ENCODE assay signal across 8 cellular contexts in genomic region chr12:68236421-68237059, GRCh38. TPM values are rescaled to one million over a fixed set of nuclear protein-coding genes. Genes with fewer than 3 reads are reported as not detected.
DNase-seq lines count a peak whose midpoint lies in the region; ATAC-seq and TF ChIP-seq lines count a peak whose summit lies in the region.

No MANE protein-coding gene starts in this region.

- H3K4me3 ChIP-seq in skin epidermis (peak overlapping the region in 5 of 7 experiments; percentile 2 to 28 (median 22)), H7 (ENCODE audit: insufficient read depth, low read depth, low read length) (no peak overlapping the region)

- no peaks in the 10 kb centered on the region for H3K27me3 ChIP-seq in H7 (ENCODE audit: control insufficient read depth, insufficient read depth, low read length)

- ATAC-seq in GM21447 (IDR thresholded peaks at IDR 0.05; ENCODE audit: unreplicated experiment) (peak; percentile 56), esophagus mucosa (peak; percentile 32)

- TF ChIP-seq CTCF in GM10266 (IDR thresholded peaks at IDR 0.05; ENCODE audit: control insufficient read depth, insufficient read depth, low read depth, missing control alignments) = no peak

- DNase-seq in GM10266 (ENCODE audit: extremely low spot score) (peak; percentile 38), Kasumi-1 (lab: John Stamatoyannopoulos, UW) (peak; percentile 11 to 29), NCI-H1436 treated with DMSO at 0.1 percent for 48 hours (lab: John Stamatoyannopoulos, UW) (no peak), H7 (no peak)
- DNase-seq in activated CD4-positive, alpha-beta T cell treated with anti-CD3 and anti-CD28 coated beads for 1 hour = peak; percentile 13

- H3K27ac ChIP-seq in skin epidermis = peak overlapping the region in 8 of 21 experiments; percentile 5 to 74 (median 29)

- H3K36me3 ChIP-seq in H7 (replicated peaks; ENCODE audit: control insufficient read depth, insufficient read depth, low read length) = no peaks in the 10 kb centered on the region

RNA-seq across cellular contexts. Expression of gene IL26, which starts 10.9 kb away (rescaled TPM):
- total RNA-seq in esophagus mucosa = not detected
- not detected in 2 replicates for total RNA-seq in H7 (2014; rRNA removed; shearing (Covaris generic))

RNA-seq across cellular contexts. Expression of gene IL22, which starts 16.9 kb away (rescaled TPM):
- 0.44 TPM for total RNA-seq in esophagus mucosa
- not detected in 2 replicates for total RNA-seq in H7 (2014; rRNA removed; shearing (Covaris generic))

Comparison
In these comparisons a context has a peak if more than half of its experiments do, and no peak if none do; other contexts are left out.
1. DNase-seq: peak in GM10266 (single experiment), Kasumi-1 (2 of 2) and activated CD4-positive, alpha-beta T cell treated with anti-CD3 and anti-CD28 coated beads for 1 hour (single experiment); none in NCI-H1436 treated with DMSO at 0.1 percent for 48 hours (single experiment) and H7 (single experiment).